In genomic region chr3:185728630-185729334, GRCh38 we compare ENCODE assay signal across 1 cellular context.
A peak's percentile ranks its signal among the peaks of the same experiment; 100 is the strongest.
TF ChIP-seq lines count a peak whose summit lies in the region.

No MANE protein-coding gene starts in this region.

TF ChIP-seq in H1, 55 proteins besides CTCF, POLR2A, EP300 and RAD21:
- no peak for TF ChIP-seq EGR1 (IDR thresholded peaks at IDR 0.05; ENCODE audit: borderline replicate concordance, low read depth, low read length)
- TF ChIP-seq MAFK (IDR thresholded peaks at IDR 0.05; ENCODE audit: low read depth, low read length) = 0 out of 2 replicates have a peak, but pooled peaks have one; percentile 24
- no peak for TF ChIP-seq ATF2 (IDR thresholded peaks at IDR 0.05; ENCODE audit: low read length)
- TF ChIP-seq TEAD4 (IDR thresholded peaks at IDR 0.05; ENCODE audit: low read depth, low read length) = no peak
- TF ChIP-seq TAF1 (IDR thresholded peaks at IDR 0.05; ENCODE audit: low read depth, low read length) = no peak
- no peak for TF ChIP-seq FOSL1 (IDR thresholded peaks at IDR 0.05; ENCODE audit: insufficient read depth, low read depth, low read length)
- TF ChIP-seq BCL11A (IDR thresholded peaks at IDR 0.05; ENCODE audit: low read depth in 2 of 2, low read length in 2 of 2) = no peak
- peak; percentile 61 for TF ChIP-seq BACH1 (IDR thresholded peaks at IDR 0.05; ENCODE audit: low read length)
- no peak for TF ChIP-seq GABPA (IDR thresholded peaks at IDR 0.05; ENCODE audit: borderline replicate concordance, insufficient read depth, low read length)
- TF ChIP-seq RNF2 (IDR thresholded peaks at IDR 0.05; ENCODE audit: borderline replicate concordance, low read depth, low read length, missing control alignments, poor library complexity, severe bottlenecking) = no peak
- no peak for TF ChIP-seq ZNF274 (IDR thresholded peaks at IDR 0.05; ENCODE audit: borderline replicate concordance, extremely low read depth, low read length)
